In genomic region chr9:27572566-27572917, GRCh38 we compare ENCODE assay signal across 8 cellular contexts. TPM values are rescaled to one million over a fixed set of nuclear protein-coding genes. Genes with fewer than 3 reads are reported as not detected.
DNase-seq lines count a peak whose midpoint lies in the region; ATAC-seq and TF ChIP-seq lines count a peak whose summit lies in the region.

No MANE protein-coding gene starts in this region.

- H3K4me3 Mint-ChIP-seq in stimulated activated naive CD8-positive, alpha-beta T cell treated with anti-CD3 and anti-CD28 coated beads, Interleukin-15, amount 100 ng/mL, for 72 hours = peak overlapping the region; percentile 86 to 95

- intact Hi-C loops in left colon (cut with DNase I, micrococcal nuclease) = no loop called here

- peaks cover 18% of the 10 kb centered on the region for H3K4me1 ChIP-seq in RWPE2 (ENCODE audit: insufficient read depth, poor library complexity, severe bottlenecking)

- no peaks in the 10 kb centered on the region for H3K36me3 ChIP-seq in RWPE2 (ENCODE audit: low read depth)

- DNase-seq in NCI-H1417 (lab: John Stamatoyannopoulos, UW) = peak in 2 of 3 experiments; percentile 35 to 82
- DNase-seq in NCI-H1417 treated with DMSO at 0.1 percent for 48 hours (lab: John Stamatoyannopoulos, UW) = no peak
- DNase-seq in RWPE2 (ENCODE audit: low spot score) = no peak
- peak in 1 of 2 donors; percentile 69 for DNase-seq in left colon
- DNase-seq in stimulated activated naive CD8-positive, alpha-beta T cell treated with anti-CD3 and anti-CD28 coated beads, Interleukin-15, amount 100 ng/mL, for 72 hours = no peak

- ATAC-seq in GM19467 (IDR thresholded peaks at IDR 0.05; ENCODE audit: unreplicated experiment) = peak; percentile 22
- peak; percentile 26 for ATAC-seq in HG03521 (IDR thresholded peaks at IDR 0.05; ENCODE audit: unreplicated experiment)
- peak; percentile 4 for ATAC-seq in RWPE2 (ENCODE audit: low read depth)
- peak; percentile 36 for ATAC-seq in left colon
- ATAC-seq in stimulated activated naive CD8-positive, alpha-beta T cell treated with anti-CD3 and anti-CD28 coated beads, Interleukin-15, amount 100 ng/mL, for 72 hours = peak; percentile 75

- TF ChIP-seq CTCF in RWPE2 (IDR thresholded peaks at IDR 0.05; ENCODE audit: poor library complexity, severe bottlenecking) = no peak

- H3K4me3 ChIP-seq in RWPE2 (ENCODE audit: severe bottlenecking) = peak overlapping the region; percentile 54

- H3K27ac ChIP-seq in RWPE2 (ENCODE audit: poor library complexity, severe bottlenecking) (peak overlapping the region; percentile 61), cingulate gyrus (ENCODE audit: low read depth, low read length) (peak overlapping the region; percentile 92)

- H3K27ac Mint-ChIP-seq in stimulated activated naive CD8-positive, alpha-beta T cell treated with anti-CD3 and anti-CD28 coated beads, Interleukin-15, amount 100 ng/mL, for 72 hours = peak overlapping the region; percentile 97 to 98

- no peaks in the 10 kb centered on the region for H3K27me3 ChIP-seq in RWPE2 (ENCODE audit: insufficient read depth, poor library complexity, severe bottlenecking)

- peaks cover 0 to 8% of the 10 kb centered on the region in 2 donors for H3K9me3 Mint-ChIP-seq in stimulated activated naive CD8-positive, alpha-beta T cell treated with anti-CD3 and anti-CD28 coated beads, Interleukin-15, amount 100 ng/mL, for 72 hours

- H3K4me1 Mint-ChIP-seq in stimulated activated naive CD8-positive, alpha-beta T cell treated with anti-CD3 and anti-CD28 coated beads, Interleukin-15, amount 100 ng/mL, for 72 hours = peaks cover 27% of the 10 kb centered on the region

- H3K9me3 ChIP-seq in RWPE2 (ENCODE audit: severe bottlenecking) = no peaks in the 10 kb centered on the region

- H3K27me3 Mint-ChIP-seq in stimulated activated naive CD8-positive, alpha-beta T cell treated with anti-CD3 and anti-CD28 coated beads, Interleukin-15, amount 100 ng/mL, for 72 hours = no peaks in the 10 kb centered on the region

RNA-seq across cellular contexts. Expression of gene C9orf72, which starts 0.7 kb away (rescaled TPM):
- 10 to 100 TPM; 10.7 to 13.4 TPM for total RNA-seq in left colon

RNA-seq across cellular contexts. Expression of gene MOB3B, which starts 42.9 kb away (rescaled TPM):
- total RNA-seq in left colon = 10 to 100 TPM; 42.2 to 47.1 TPM

RNA-seq across cellular contexts. Expression of gene IFNK, which starts 48.5 kb away (rescaled TPM):
- not detected for total RNA-seq in left colon

Comparison
In these comparisons a context has a peak if more than half of its experiments do, and no peak if none do; other contexts are left out.
1. DNase-seq: peak in NCI-H1417 (2 of 3); none in NCI-H1417 treated with DMSO at 0.1 percent for 48 hours (single experiment), RWPE2 (single experiment) and stimulated activated naive CD8-positive, alpha-beta T cell treated with anti-CD3 and anti-CD28 coated beads, Interleukin-15, amount 100 ng/mL, for 72 hours (0 of 2).
2. ATAC-seq: peak in every context shown above with its lines; median percentile 75 in stimulated activated naive CD8-positive, alpha-beta T cell treated with anti-CD3 and anti-CD28 coated beads, Interleukin-15, amount 100 ng/mL, for 72 hours; 36 in left colon; 26 in HG03521; 22 in GM19467; 4 in RWPE2.